Comparison of ENCODE assay signal across 15 cellular contexts in genomic region chr22:49197500-49197899, GRCh38.
A peak's percentile ranks its signal among the peaks of the same experiment; 100 is the strongest.
DNase-seq lines count a peak whose midpoint lies in the region; ATAC-seq and TF ChIP-seq lines count a peak whose summit lies in the region.
"Had no signal": no experiment of that assay in that cellular context is flagged by ENCODE, and none has a peak within 500 bp of the region (broad histone marks: within the 10 kb centered on the region; RNA-seq: fewer than 3 reads in every experiment).

No MANE protein-coding gene starts in this region.

- CTCF ChIA-PET in Calu3 (lab: Charles Lee): no interaction called here

- no peak overlapping the region for H3K4me3 Mint-ChIP-seq in chondrocyte (ENCODE audit: unreplicated experiment)
- H3K4me3 Mint-ChIP-seq in Calu3 (ENCODE audit: low read depth, unreplicated experiment): no peak overlapping the region
- H3K4me3 Mint-ChIP-seq: B cell, T-helper 17 cell had no signal

- no peak overlapping the region for H3K4me3 ChIP-seq in Karpas-422 (ENCODE audit: low read length)
- no peak overlapping the region for H3K4me3 ChIP-seq in transverse colon
- H3K4me3 ChIP-seq: adrenal gland, psoas muscle had no signal

- H3K27me3 Mint-ChIP-seq in chondrocyte (ENCODE audit: low read depth) (peaks cover 4% of the 10 kb centered on the region), Calu3 (ENCODE audit: unreplicated experiment) (no peaks in the 10 kb centered on the region)

- peak; percentile 42 for DNase-seq in DMS153 (lab: John Stamatoyannopoulos, UW)
- DNase-seq in NCI-H146 treated with DMSO at 0.1 percent for 48 hours (lab: John Stamatoyannopoulos, UW; ENCODE audit: unreplicated experiment): peak; percentile 37
- DNase-seq in chondrocyte (ENCODE audit: low spot score): peak; percentile 85
- DNase-seq in omental fat pad (ENCODE audit: low spot score): peak; percentile 17
- DNase-seq in Karpas-422: no peak
- DNase-seq in NCI-H1930 (lab: John Stamatoyannopoulos, UW): no peak
- no peak for DNase-seq in transverse colon
- DNase-seq in Calu3: no peak
- DNase-seq: adrenal gland; dermis blood vessel endothelial cell; NCI-H2029; psoas muscle; stimulated activated CD4-positive, alpha-beta T cell treated with anti-CD3 and anti-CD28 coated beads, Interleukin-2, amount 100 ng/mL, for 24 hours had no signal

- no peak overlapping the region for H3K9ac ChIP-seq in Karpas-422 (ENCODE audit: low read length)

- no peaks in the 10 kb centered on the region for H3K9me2 ChIP-seq in Karpas-422 (replicated peaks; ENCODE audit: insufficient read depth, low read length)

- no TSS peak for BruUV-seq in Calu3 (replicated peaks; lab: Mats Ljungman, UMichigan)

- 17 to 27% methylated on average over 1 to 16 of the region's 16 CpGs for WGBS in transverse colon (ENCODE audit: low coverage in 1 of 2), 2 donors

- H3K9me3 ChIP-seq in Karpas-422 (ENCODE audit: low read length) (no peaks in the 10 kb centered on the region), transverse colon (no peaks in the 10 kb centered on the region)
- H3K9me3 ChIP-seq: adrenal gland, psoas muscle had no signal

- TF ChIP-seq CTCF in chondrocyte (IDR thresholded peaks at IDR 0.05) (no peak), omental fat pad (IDR thresholded peaks at IDR 0.05) (no peak), transverse colon (IDR thresholded peaks at IDR 0.05) (no peak), Calu3 (IDR thresholded peaks at IDR 0.05; ENCODE audit: unreplicated experiment) (no peak)

- H3K9me3 Mint-ChIP-seq in chondrocyte (ENCODE audit: low read depth) (peaks cover 2% of the 10 kb centered on the region), Calu3 (ENCODE audit: low read depth, unreplicated experiment) (peaks cover 3% of the 10 kb centered on the region)

- H3K4me1 ChIP-seq in Karpas-422 (ENCODE audit: low read length) (no peaks in the 10 kb centered on the region), transverse colon (no peaks in the 10 kb centered on the region)
- H3K4me1 ChIP-seq: adrenal gland, psoas muscle had no signal

- H3K4me1 Mint-ChIP-seq in chondrocyte (ENCODE audit: low read depth) (no peaks in the 10 kb centered on the region), Calu3 (ENCODE audit: low read depth, unreplicated experiment) (no peaks in the 10 kb centered on the region)
- H3K4me1 Mint-ChIP-seq: B cell had no signal

- H3K27me3 ChIP-seq in Karpas-422 (ENCODE audit: low read length) (no peaks in the 10 kb centered on the region), transverse colon (no peaks in the 10 kb centered on the region)
- H3K27me3 ChIP-seq: adrenal gland had no signal

- no peak for TF ChIP-seq POLR2A in transverse colon (IDR thresholded peaks at IDR 0.05)

- 0 out of 2 replicates have a peak, but pooled peaks cover 4% of the 10 kb centered on the region for H4K20me1 ChIP-seq in Karpas-422 (ENCODE audit: insufficient read depth, low read depth, low read length)

- no peak overlapping the region for H3K4me2 ChIP-seq in Karpas-422 (ENCODE audit: low read depth, low read length, poor library complexity, severe bottlenecking)

- H3K27ac ChIP-seq in Karpas-422 (ENCODE audit: low read length) (no peak overlapping the region), transverse colon (no peak overlapping the region)
- H3K27ac ChIP-seq: adrenal gland, psoas muscle had no signal

- in situ Hi-C loops in transverse colon (cut with MboI; ENCODE audit: low pct_ligation_motif_present in 1 of 4, low pct_unique_long_range_greater_than_20kb in 1 of 4, low sequenced_read_pairs in 3 of 4): no loop called here

- H3K36me3 Mint-ChIP-seq in chondrocyte (ENCODE audit: low read depth): no peaks in the 10 kb centered on the region
- H3K36me3 Mint-ChIP-seq in Calu3 (ENCODE audit: insufficient read depth, unreplicated experiment): no peaks in the 10 kb centered on the region

- H3K36me3 ChIP-seq in Karpas-422 (ENCODE audit: insufficient read depth, low read length) (no peaks in the 10 kb centered on the region), transverse colon (no peaks in the 10 kb centered on the region)
- H3K36me3 ChIP-seq: adrenal gland had no signal

- intact Hi-C loops in transverse colon (cut with DNase I; ENCODE audit: low total_unique reads): no loop called here
- intact Hi-C loops in Calu3 (cut with micrococcal nuclease; ENCODE audit: unreplicated experiment): no loop called here

- H3K79me2 ChIP-seq in Karpas-422 (ENCODE audit: low read length): no peaks in the 10 kb centered on the region

- TF ChIP-seq EP300 in transverse colon (IDR thresholded peaks at IDR 0.05; ENCODE audit: low read depth): no peak

- ATAC-seq in omental fat pad (ENCODE audit: low FRiP score): no peak
- ATAC-seq: psoas muscle, T-helper 17 cell had no signal

- H3K27ac Mint-ChIP-seq in chondrocyte (ENCODE audit: unreplicated experiment) (no peak overlapping the region), Calu3 (ENCODE audit: unreplicated experiment) (no peak overlapping the region)
- H3K27ac Mint-ChIP-seq: B cell, T-helper 17 cell had no signal

- no peak overlapping the region for H2AFZ ChIP-seq in Karpas-422 (ENCODE audit: low read length)

Comparison
In these comparisons a context has a peak if more than half of its experiments do, and no peak if none do; other contexts are left out.
1. DNase-seq: peak in DMS153 (single experiment), NCI-H146 treated with DMSO at 0.1 percent for 48 hours (single experiment), chondrocyte (single experiment) and omental fat pad (single experiment); none in Karpas-422 (single experiment), NCI-H1930 (0 of 2), transverse colon (single experiment) and Calu3 (single experiment).